In genomic region chr1:119347858-119348257, GRCh38 we compare ENCODE assay signal across 1 cellular context.
TF ChIP-seq lines count a peak whose summit lies in the region.

No MANE protein-coding gene starts in this region.

TF ChIP-seq in SK-N-SH, 30 proteins besides CTCF, POLR2A, EP300 and RAD21 (continued from another document):
- no peak for TF ChIP-seq REST (IDR thresholded peaks at IDR 0.05; ENCODE audit: low read depth, low read length)
